Comparison of ENCODE assay signal across 1 cellular context in the genomic region with DNA sequence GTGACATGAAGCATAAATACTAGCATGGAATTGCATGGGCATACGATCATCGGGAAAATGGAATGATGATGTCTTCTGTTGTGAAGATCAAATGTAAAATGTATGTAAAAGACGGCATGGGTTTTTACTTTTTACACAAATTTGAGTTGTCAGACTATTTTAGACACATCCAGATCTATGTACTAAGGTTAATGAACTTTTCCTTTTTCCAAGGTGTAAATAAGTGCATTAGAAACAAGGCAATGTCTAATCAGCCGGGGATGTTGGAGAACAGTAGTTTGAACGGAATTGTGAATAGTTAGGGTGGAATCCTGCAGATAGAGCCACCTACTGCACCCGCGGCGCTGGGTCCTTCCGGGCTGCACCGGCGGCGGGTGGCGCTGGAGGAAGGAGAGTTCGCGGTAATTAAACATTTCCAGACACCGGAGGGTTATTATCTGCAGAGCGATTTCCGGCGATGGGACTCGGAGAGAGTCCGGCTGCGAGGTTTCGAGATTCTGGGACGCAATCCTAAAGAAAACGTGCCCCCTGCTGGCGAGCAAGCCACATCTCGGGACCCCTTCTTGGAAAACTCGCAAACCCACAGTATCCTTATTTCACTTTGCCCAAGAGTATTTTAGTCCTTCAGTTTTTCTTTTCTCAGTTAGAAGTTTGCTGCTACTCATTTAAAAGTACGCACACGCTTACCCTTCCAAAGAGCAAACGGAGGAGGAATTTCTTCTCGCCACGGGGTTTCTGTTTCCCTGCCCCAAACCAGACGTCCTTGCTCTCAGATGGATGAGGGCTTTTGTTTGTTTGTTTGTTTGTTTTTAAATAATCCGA.
TF ChIP-seq lines count a peak whose summit lies in the region.

No MANE protein-coding gene starts in this region.

TF ChIP-seq in HepG2, 621 proteins besides CTCF, POLR2A, EP300 and RAD21 (continued from another document and continues in another):
- TF ChIP-seq, protein P1, sequence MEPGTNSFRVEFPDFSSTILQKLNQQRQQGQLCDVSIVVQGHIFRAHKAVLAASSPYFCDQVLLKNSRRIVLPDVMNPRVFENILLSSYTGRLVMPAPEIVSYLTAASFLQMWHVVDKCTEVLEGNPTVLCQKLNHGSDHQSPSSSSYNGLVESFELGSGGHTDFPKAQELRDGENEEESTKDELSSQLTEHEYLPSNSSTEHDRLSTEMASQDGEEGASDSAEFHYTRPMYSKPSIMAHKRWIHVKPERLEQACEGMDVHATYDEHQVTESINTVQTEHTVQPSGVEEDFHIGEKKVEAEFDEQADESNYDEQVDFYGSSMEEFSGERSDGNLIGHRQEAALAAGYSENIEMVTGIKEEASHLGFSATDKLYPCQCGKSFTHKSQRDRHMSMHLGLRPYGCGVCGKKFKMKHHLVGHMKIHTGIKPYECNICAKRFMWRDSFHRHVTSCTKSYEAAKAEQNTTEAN (CRISPR knock-in tag; conservative IDR thresholded peaks at IDR 0.05) = no peak
- TF ChIP-seq SMYD3 (CRISPR knock-in tag; IDR thresholded peaks at IDR 0.05) (peak; percentile 60), ZNF335 (CRISPR knock-in tag; IDR thresholded peaks at IDR 0.05) (0 out of 2 replicates have a peak, but pooled peaks have one; percentile 25), YEATS2 (CRISPR knock-in tag; IDR thresholded peaks at IDR 0.05; ENCODE audit: borderline replicate concordance) (peak; percentile 63; the same call in 1 of the 2 replicates), XRCC5 (optimal IDR thresholded peaks at IDR 0.05; ENCODE audit: low read length) (peak; percentile 83), U2AF1 (optimal IDR thresholded peaks at IDR 0.05; ENCODE audit: low read depth, low read length) (no peak), HMG20A (CRISPR knock-in tag; IDR thresholded peaks at IDR 0.05; ENCODE audit: borderline replicate concordance) (no peak), MLLT10 (CRISPR knock-in tag; IDR thresholded peaks at IDR 0.05) (no peak), HNRNPLL (IDR thresholded peaks at IDR 0.05; ENCODE audit: low read depth, low read length, poor library complexity, severe bottlenecking) (peak; percentile 45), NFKBIZ (CRISPR knock-in tag; IDR thresholded peaks at IDR 0.05) (0 out of 2 replicates have a peak, but pooled peaks have one; percentile 47), ZNF775 (CRISPR knock-in tag; IDR thresholded peaks at IDR 0.05; ENCODE audit: borderline replicate concordance) (no peak), ZNF468 (CRISPR knock-in tag; IDR thresholded peaks at IDR 0.05) (no peak), SPEN (CRISPR knock-in tag; IDR thresholded peaks at IDR 0.05; ENCODE audit: low read depth) (no peak), HDAC1 (CRISPR knock-in tag; IDR thresholded peaks at IDR 0.05) (peak; percentile 61; the same call in 1 of the 2 replicates), TEAD2 (CRISPR knock-in tag; IDR thresholded peaks at IDR 0.05) (no peak), KLF6 (CRISPR knock-in tag; IDR thresholded peaks at IDR 0.05) (no peak), ZNF234 (CRISPR knock-in tag; conservative IDR thresholded peaks at IDR 0.05) (no peak), MAZ (IDR thresholded peaks at IDR 0.05; ENCODE audit: borderline replicate concordance, low read depth, low read length) (no peak), MAZ (CRISPR knock-in tag; IDR thresholded peaks at IDR 0.05; ENCODE audit: low read depth) (peak; percentile 40; the same call in 1 of the 2 replicates), ZFYVE20 (CRISPR knock-in tag; IDR thresholded peaks at IDR 0.05; ENCODE audit: borderline replicate concordance, low read depth) (no peak), ZNF33B (CRISPR knock-in tag; IDR thresholded peaks at IDR 0.05) (no peak), ZBTB21 (CRISPR knock-in tag; IDR thresholded peaks at IDR 0.05) (no peak), ERF (CRISPR knock-in tag; IDR thresholded peaks at IDR 0.05) (peak; percentile 29; the same call in 1 of the 2 replicates), ZNF12 (CRISPR knock-in tag; IDR thresholded peaks at IDR 0.05) (peak; percentile 25; the same call in 1 of the 2 replicates), ZSCAN29 (CRISPR knock-in tag; conservative IDR thresholded peaks at IDR 0.05) (0 out of 2 replicates have a peak, but pooled peaks have one; percentile 27), TBL1XR1 (IDR thresholded peaks at IDR 0.05; ENCODE audit: borderline replicate concordance, low read length, partially characterized antibody) (no peak), SIN3B (IDR thresholded peaks at IDR 0.05; ENCODE audit: low read length) (no peak), ZSCAN22 (CRISPR knock-in tag; IDR thresholded peaks at IDR 0.05) (no peak), DNMT1 (CRISPR knock-in tag; IDR thresholded peaks at IDR 0.05) (no peak), CBX2 (IDR thresholded peaks at IDR 0.05; ENCODE audit: low read depth, low read length) (no peak; the same call in 1 of the 2 replicates), CBX2 (CRISPR knock-in tag; IDR thresholded peaks at IDR 0.05; ENCODE audit: low read depth) (peak; percentile 81; the same call in 1 of the 2 replicates), ZFP36 (IDR thresholded peaks at IDR 0.05; ENCODE audit: borderline replicate concordance, low read depth, low read length, partially characterized antibody) (peak; percentile 50), ZNF326 (CRISPR knock-in tag; IDR thresholded peaks at IDR 0.05; ENCODE audit: borderline replicate concordance) (no peak), ZNF318 (CRISPR knock-in tag; IDR thresholded peaks at IDR 0.05) (peak; percentile 70; the same call in 1 of the 2 replicates), STAG1 (CRISPR knock-in tag; IDR thresholded peaks at IDR 0.05) (peak; percentile 92), ZNF503 (CRISPR knock-in tag; IDR thresholded peaks at IDR 0.05) (0 out of 2 replicates have a peak, but pooled peaks have one; percentile 45), HNRNPL (IDR thresholded peaks at IDR 0.05; ENCODE audit: low read depth, low read length) (no peak), IRF2 (CRISPR knock-in tag; IDR thresholded peaks at IDR 0.05) (0 out of 2 replicates have a peak, but pooled peaks have one; percentile 7), RFX5 (IDR thresholded peaks at IDR 0.05; ENCODE audit: low read depth, low read length) (no peak), ZNF562 (CRISPR knock-in tag; IDR thresholded peaks at IDR 0.05; ENCODE audit: borderline replicate concordance) (no peak), RNF2 (conservative IDR thresholded peaks at IDR 0.05; ENCODE audit: low read depth) (0 out of 2 replicates have a peak, but pooled peaks have one; percentile 20)
- TF ChIP-seq, protein P2, sequence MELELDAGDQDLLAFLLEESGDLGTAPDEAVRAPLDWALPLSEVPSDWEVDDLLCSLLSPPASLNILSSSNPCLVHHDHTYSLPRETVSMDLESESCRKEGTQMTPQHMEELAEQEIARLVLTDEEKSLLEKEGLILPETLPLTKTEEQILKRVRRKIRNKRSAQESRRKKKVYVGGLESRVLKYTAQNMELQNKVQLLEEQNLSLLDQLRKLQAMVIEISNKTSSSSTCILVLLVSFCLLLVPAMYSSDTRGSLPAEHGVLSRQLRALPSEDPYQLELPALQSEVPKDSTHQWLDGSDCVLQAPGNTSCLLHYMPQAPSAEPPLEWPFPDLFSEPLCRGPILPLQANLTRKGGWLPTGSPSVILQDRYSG (CRISPR knock-in tag; IDR thresholded peaks at IDR 0.05) = no peak
- TF ChIP-seq, protein P3, sequence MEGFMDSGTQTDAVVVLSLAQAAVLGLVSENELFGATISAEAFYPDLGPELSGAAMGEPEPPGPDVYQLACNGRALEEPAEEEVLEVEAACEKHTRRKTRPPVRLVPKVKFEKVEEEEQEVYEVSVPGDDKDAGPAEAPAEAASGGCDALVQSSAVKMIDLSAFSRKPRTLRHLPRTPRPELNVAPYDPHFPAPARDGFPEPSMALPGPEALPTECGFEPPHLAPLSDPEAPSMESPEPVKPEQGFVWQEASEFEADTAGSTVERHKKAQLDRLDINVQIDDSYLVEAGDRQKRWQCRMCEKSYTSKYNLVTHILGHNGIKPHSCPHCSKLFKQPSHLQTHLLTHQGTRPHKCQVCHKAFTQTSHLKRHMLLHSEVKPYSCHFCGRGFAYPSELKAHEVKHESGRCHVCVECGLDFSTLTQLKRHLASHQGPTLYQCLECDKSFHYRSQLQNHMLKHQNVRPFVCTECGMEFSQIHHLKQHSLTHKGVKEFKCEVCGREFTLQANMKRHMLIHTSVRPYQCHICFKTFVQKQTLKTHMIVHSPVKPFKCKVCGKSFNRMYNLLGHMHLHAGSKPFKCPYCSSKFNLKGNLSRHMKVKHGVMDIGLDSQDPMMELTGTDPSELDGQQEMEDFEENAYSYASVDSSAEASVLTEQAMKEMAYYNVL (CRISPR knock-in tag; IDR thresholded peaks at IDR 0.05; ENCODE audit: borderline replicate concordance) = no peak; the same call in 1 of the 2 replicates
- TF ChIP-seq, protein P4, sequence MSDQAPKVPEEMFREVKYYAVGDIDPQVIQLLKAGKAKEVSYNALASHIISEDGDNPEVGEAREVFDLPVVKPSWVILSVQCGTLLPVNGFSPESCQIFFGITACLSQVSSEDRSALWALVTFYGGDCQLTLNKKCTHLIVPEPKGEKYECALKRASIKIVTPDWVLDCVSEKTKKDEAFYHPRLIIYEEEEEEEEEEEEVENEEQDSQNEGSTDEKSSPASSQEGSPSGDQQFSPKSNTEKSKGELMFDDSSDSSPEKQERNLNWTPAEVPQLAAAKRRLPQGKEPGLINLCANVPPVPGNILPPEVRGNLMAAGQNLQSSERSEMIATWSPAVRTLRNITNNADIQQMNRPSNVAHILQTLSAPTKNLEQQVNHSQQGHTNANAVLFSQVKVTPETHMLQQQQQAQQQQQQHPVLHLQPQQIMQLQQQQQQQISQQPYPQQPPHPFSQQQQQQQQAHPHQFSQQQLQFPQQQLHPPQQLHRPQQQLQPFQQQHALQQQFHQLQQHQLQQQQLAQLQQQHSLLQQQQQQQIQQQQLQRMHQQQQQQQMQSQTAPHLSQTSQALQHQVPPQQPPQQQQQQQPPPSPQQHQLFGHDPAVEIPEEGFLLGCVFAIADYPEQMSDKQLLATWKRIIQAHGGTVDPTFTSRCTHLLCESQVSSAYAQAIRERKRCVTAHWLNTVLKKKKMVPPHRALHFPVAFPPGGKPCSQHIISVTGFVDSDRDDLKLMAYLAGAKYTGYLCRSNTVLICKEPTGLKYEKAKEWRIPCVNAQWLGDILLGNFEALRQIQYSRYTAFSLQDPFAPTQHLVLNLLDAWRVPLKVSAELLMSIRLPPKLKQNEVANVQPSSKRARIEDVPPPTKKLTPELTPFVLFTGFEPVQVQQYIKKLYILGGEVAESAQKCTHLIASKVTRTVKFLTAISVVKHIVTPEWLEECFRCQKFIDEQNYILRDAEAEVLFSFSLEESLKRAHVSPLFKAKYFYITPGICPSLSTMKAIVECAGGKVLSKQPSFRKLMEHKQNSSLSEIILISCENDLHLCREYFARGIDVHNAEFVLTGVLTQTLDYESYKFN (CRISPR knock-in tag; conservative IDR thresholded peaks at IDR 0.05) = 0 out of 2 replicates have a peak, but pooled peaks have one; percentile 17
